18 cellular contexts compared by ENCODE assay signal in genomic region chr17:62180772-62181171, GRCh38.
DNase-seq lines count a peak whose midpoint lies in the region; ATAC-seq, FAIRE-seq and TF ChIP-seq lines count a peak whose summit lies in the region.
"Had no signal": no experiment of that assay in that cellular context is flagged by ENCODE, and none has a peak within 500 bp of the region (broad histone marks: within the 10 kb centered on the region; RNA-seq: fewer than 3 reads in every experiment).

No MANE protein-coding gene starts in this region.

- no peak overlapping the region for H2AK5ac ChIP-seq in trophoblast cell (ENCODE audit: low read length)

- H3K4me3 Mint-ChIP-seq in stimulated activated memory B cell treated with anti-CD40 and anti-IgM and Interleukin-4, amounts not matched to agents 10 μg/mL and 1 μg/mL and 100 μg/mL, for 72 hours, result no peak overlapping the region
- H3K4me3 Mint-ChIP-seq in activated CD8-positive, alpha-beta memory T cell treated with anti-CD3 and anti-CD28 coated beads, Interleukin-2, amount 10 ng/mL, durations not matched to agents 7 days and 5 days, result no peak overlapping the region
- H3K4me3 Mint-ChIP-seq: CD4-positive, alpha-beta memory T cell had no signal

- H3K36me3 Mint-ChIP-seq in stimulated activated memory B cell treated with anti-CD40 and anti-IgM and Interleukin-4, amounts not matched to agents 10 μg/mL and 1 μg/mL and 100 μg/mL, for 72 hours, result no peaks in the 10 kb centered on the region
- no peaks in the 10 kb centered on the region for H3K36me3 Mint-ChIP-seq in activated CD8-positive, alpha-beta memory T cell treated with anti-CD3 and anti-CD28 coated beads, Interleukin-2, amount 10 ng/mL, durations not matched to agents 7 days and 5 days

- no peak overlapping the region for H2BK120ac ChIP-seq in trophoblast cell (ENCODE audit: insufficient read depth, low read length, poor library complexity)

- H2AFZ ChIP-seq in HepG2 (ENCODE audit: low read length) (no peak overlapping the region), K562 (ENCODE audit: low read depth, low read length) (peak overlapping the region; percentile 49), trophoblast cell (ENCODE audit: insufficient read depth, low read length, poor library complexity) (no peak overlapping the region)

- H4K91ac ChIP-seq in trophoblast cell (ENCODE audit: low read depth, low read length), result no peak overlapping the region

- TF ChIP-seq EP300 in HepG2 (IDR thresholded peaks at IDR 0.05; ENCODE audit: low read depth in 2 of 2, low read length in 2 of 2), result no peak
- no peak for TF ChIP-seq EP300 in HepG2 (CRISPR knock-in tag; IDR thresholded peaks at IDR 0.05; ENCODE audit: borderline replicate concordance)
- TF ChIP-seq EP300 in K562 (IDR thresholded peaks at IDR 0.05; ENCODE audit: low read length), result no peak

- H3K27ac ChIP-seq in HepG2 (ENCODE audit: extremely low read length, insufficient read depth, low read length) (no peak overlapping the region), right lobe of liver (no peak overlapping the region), K562 (ENCODE audit: extremely low read depth, low read depth, low read length) (no peak overlapping the region), trophoblast cell (ENCODE audit: low read depth, low read length) (no peak overlapping the region)

- FAIRE-seq in HepG2 (lab: Jason Lieb, UNC) (no peak), K562 (lab: Jason Lieb, UNC) (no peak)
- FAIRE-seq: G401.6, GM12892, H54 had no signal

- H2BK5ac ChIP-seq in trophoblast cell (ENCODE audit: low read depth, low read length, poor library complexity), result no peak overlapping the region

- H2BK12ac ChIP-seq in trophoblast cell (ENCODE audit: low read length), result no peak overlapping the region

- H3K27ac Mint-ChIP-seq in stimulated activated memory B cell treated with anti-CD40 and anti-IgM and Interleukin-4, amounts not matched to agents 10 μg/mL and 1 μg/mL and 100 μg/mL, for 72 hours, result no peak overlapping the region
- H3K27ac Mint-ChIP-seq in activated CD8-positive, alpha-beta memory T cell treated with anti-CD3 and anti-CD28 coated beads, Interleukin-2, amount 10 ng/mL, durations not matched to agents 7 days and 5 days, result no peak overlapping the region
- H3K27ac Mint-ChIP-seq: CD4-positive, alpha-beta memory T cell had no signal

- H3K23ac ChIP-seq in trophoblast cell (ENCODE audit: low read length), result no peak overlapping the region

- H3K79me1 ChIP-seq in trophoblast cell (ENCODE audit: low read length), result peaks cover 5% of the 10 kb centered on the region

- no peak overlapping the region for H3K14ac ChIP-seq in trophoblast cell (ENCODE audit: low read length)

- H3K27me3 ChIP-seq in HepG2 (ENCODE audit: control insufficient read depth in 1 of 2, insufficient read depth in 2 of 2, low read length in 2 of 2) (no peaks in the 10 kb centered on the region), right lobe of liver (no peaks in the 10 kb centered on the region), K562 (ENCODE audit: control insufficient read depth in 2 of 2, insufficient read depth in 2 of 2, low read length in 2 of 2) (no peaks in the 10 kb centered on the region), trophoblast cell (ENCODE audit: insufficient read depth, low read length) (no peaks in the 10 kb centered on the region)

- peaks cover 9% of the 10 kb centered on the region; the same call in 1 of the 2 replicates for H3K9me3 ChIP-seq in HepG2 (ENCODE audit: low read length)
- no peaks in the 10 kb centered on the region for H3K9me3 ChIP-seq in right lobe of liver
- no peaks in the 10 kb centered on the region; the same call in 1 of the 2 replicates for H3K9me3 ChIP-seq in K562 (replicated peaks; ENCODE audit: control insufficient read depth, insufficient read depth, low read depth, low read length)
- H3K9me3 ChIP-seq in trophoblast cell (ENCODE audit: insufficient read depth, low read depth, low read length), result peaks cover 2% of the 10 kb centered on the region
- H3K9me3 ChIP-seq: HAP-1 had no signal

- CTCF ChIA-PET in HepG2 (lab: Yijun Ruan, JAX; ENCODE audit: low intra/inter-chr PET ratio, low total read pairs), result no interaction called here
- CTCF ChIA-PET in K562 (lab: Yijun Ruan, JAX; ENCODE audit: low intra/inter-chr PET ratio), result no interaction called here
- CTCF ChIA-PET in activated CD8-positive, alpha-beta memory T cell treated with anti-CD3 and anti-CD28 coated beads, Interleukin-2, amount 10 ng/mL, durations not matched to agents 7 days and 5 days (lab: Charles Lee), result no interaction called here

- no peak overlapping the region for H3K4ac ChIP-seq in trophoblast cell (ENCODE audit: low read depth, low read length)

- H4K8ac ChIP-seq in trophoblast cell (ENCODE audit: low read depth, low read length), result no peak overlapping the region

- in situ Hi-C loops in HepG2 (cut with HindIII; ENCODE audit: extremely low pct_ligation_motif_present, low pct_unique_long_range_greater_than_20kb), result no loop called here
- in situ Hi-C loops in K562 (cut with MboI), result no loop called here

- H3K9me3 Mint-ChIP-seq in stimulated activated memory B cell treated with anti-CD40 and anti-IgM and Interleukin-4, amounts not matched to agents 10 μg/mL and 1 μg/mL and 100 μg/mL, for 72 hours, result peaks cover 4% of the 10 kb centered on the region
- H3K9me3 Mint-ChIP-seq in activated CD8-positive, alpha-beta memory T cell treated with anti-CD3 and anti-CD28 coated beads, Interleukin-2, amount 10 ng/mL, durations not matched to agents 7 days and 5 days (ENCODE audit: low read depth), result no peaks in the 10 kb centered on the region

- H4K20me1 ChIP-seq in HepG2 (ENCODE audit: insufficient read depth, low read length) (no peaks in the 10 kb centered on the region), K562 (replicated peaks; ENCODE audit: control insufficient read depth, insufficient read depth, low read length) (no peaks in the 10 kb centered on the region)

- H3K9me1 ChIP-seq in K562 (ENCODE audit: control insufficient read depth, insufficient read depth, low read length), result no peaks in the 10 kb centered on the region

- TF ChIP-seq CTCF in HepG2 (CRISPR knock-in tag; IDR thresholded peaks at IDR 0.05), result no peak
- no peak for TF ChIP-seq CTCF in right lobe of liver (IDR thresholded peaks at IDR 0.05)
- TF ChIP-seq CTCF in K562 (IDR thresholded peaks at IDR 0.05 in 2 of 3, conservative IDR thresholded peaks at IDR 0.05 in 1 of 3; ENCODE audit: insufficient read depth in 2 of 3, low read depth in 1 of 3, low read length in 3 of 3), result no peak

- TF ChIP-seq RAD21 in HepG2 (CRISPR knock-in tag; IDR thresholded peaks at IDR 0.05), result no peak
- TF ChIP-seq RAD21 in K562 (CRISPR knock-in tag; conservative IDR thresholded peaks at IDR 0.05 in 1 of 2, IDR thresholded peaks at IDR 0.05 in 1 of 2), result no peak

- no peaks in the 10 kb centered on the region for H3K4me1 Mint-ChIP-seq in stimulated activated memory B cell treated with anti-CD40 and anti-IgM and Interleukin-4, amounts not matched to agents 10 μg/mL and 1 μg/mL and 100 μg/mL, for 72 hours
- H3K4me1 Mint-ChIP-seq in activated CD8-positive, alpha-beta memory T cell treated with anti-CD3 and anti-CD28 coated beads, Interleukin-2, amount 10 ng/mL, durations not matched to agents 7 days and 5 days, result no peaks in the 10 kb centered on the region
- H3K4me1 Mint-ChIP-seq: CD4-positive, alpha-beta memory T cell had no signal

- H3K36me3 ChIP-seq in HepG2 (replicated peaks in 1 of 2; ENCODE audit: control insufficient read depth in 1 of 2, insufficient read depth in 2 of 2, low read length in 2 of 2), result no peaks in the 10 kb centered on the region
- no peaks in the 10 kb centered on the region for H3K36me3 ChIP-seq in right lobe of liver
- no peaks in the 10 kb centered on the region for H3K36me3 ChIP-seq in K562 (ENCODE audit: control insufficient read depth, insufficient read depth, low read length)
- H3K36me3 ChIP-seq in trophoblast cell (ENCODE audit: control insufficient read depth in 1 of 2, insufficient read depth in 2 of 2, low read length in 2 of 2), result no peaks in the 10 kb centered on the region
- H3K36me3 ChIP-seq: HAP-1 had no signal

- H3K79me2 ChIP-seq in HepG2 (ENCODE audit: insufficient read depth, low read length), result no peaks in the 10 kb centered on the region
- H3K79me2 ChIP-seq in K562 (ENCODE audit: control insufficient read depth, insufficient read depth, low read length), result no peaks in the 10 kb centered on the region
- no peaks in the 10 kb centered on the region for H3K79me2 ChIP-seq in trophoblast cell (ENCODE audit: control insufficient read depth, insufficient read depth, low read length, poor library complexity)

- DNase-seq in HepG2 (ENCODE audit: low spot score) (no peak), right lobe of liver (no peak), K562 (ENCODE audit: extremely low read depth in 1 of 4, low spot score in 3 of 4) (no peak), trophoblast cell (no peak)
- DNase-seq in activated CD8-positive, alpha-beta memory T cell treated with anti-CD3 and anti-CD28 coated beads, Interleukin-2, amount 10 ng/mL, durations not matched to agents 7 days and 5 days, result no peak
- DNase-seq: 8988T; C1 segment of cervical spinal cord; Calu3; CD4-positive, alpha-beta memory T cell; COR-L47; DMS53; DND-41; GOT3 had no signal

- no peak overlapping the region for H3K18ac ChIP-seq in trophoblast cell (ENCODE audit: low read length)

- POLR2A ChIA-PET in HepG2 (lab: Yijun Ruan, JAX) (no interaction called here), K562 (lab: Yijun Ruan, JAX) (no interaction called here)

- H3K9ac ChIP-seq in HepG2 (ENCODE audit: insufficient read depth, low read depth, low read length) (no peak overlapping the region), K562 (ENCODE audit: insufficient read depth in 1 of 2, low read depth in 2 of 2, low read length in 2 of 2) (no peak overlapping the region), trophoblast cell (ENCODE audit: low read length) (peak overlapping the region; percentile 31)

- TF ChIP-seq POLR2A in HepG2 (IDR thresholded peaks at IDR 0.05; ENCODE audit: insufficient read depth in 1 of 2, low read depth in 2 of 2, low read length in 2 of 2) (no peak), right lobe of liver (IDR thresholded peaks at IDR 0.05) (no peak), K562 (conservative IDR thresholded peaks at IDR 0.05) (no peak)

- H3K4me3 ChIP-seq in HepG2 (replicated peaks in 1 of 3; ENCODE audit: insufficient read depth in 1 of 3, low read depth in 2 of 3, low read length in 3 of 3) (no peak overlapping the region), right lobe of liver (no peak overlapping the region), K562 (no peak overlapping the region), trophoblast cell (ENCODE audit: low read depth, low read length) (no peak overlapping the region)
- H3K4me3 ChIP-seq: HAP-1 had no signal

- intact Hi-C loops in HepG2 (cut with micrococcal nuclease; ENCODE audit: unreplicated experiment), result no loop called here
- intact Hi-C loops in right lobe of liver (cut with DNase I), result no loop called here
- intact Hi-C loops in K562 (cut with micrococcal nuclease), result no loop called here

- 19% methylated on average over 1 of the region's 1 CpG for WGBS in HepG2 (ENCODE audit: low lambda C conversion rate)
- WGBS in right lobe of liver (ENCODE audit: insufficient coverage, low coverage, low lambda C conversion rate, missing lambda C conversion rate), result 63% methylated on average over 1 of the region's 1 CpG
- WGBS in K562 (ENCODE audit: insufficient coverage, low coverage, missing lambda C conversion rate), result 25% methylated on average over 1 of the region's 1 CpG
- no CpG with 5 or more reads among the region's 1 CpG for WGBS in trophoblast cell (ENCODE audit: extremely low coverage, insufficient coverage, insufficient read length)

- H3K4me1 ChIP-seq in HepG2 (ENCODE audit: insufficient read depth, low read length) (no peaks in the 10 kb centered on the region), right lobe of liver (no peaks in the 10 kb centered on the region), K562 (replicated peaks in 1 of 2; ENCODE audit: control insufficient read depth in 2 of 2, insufficient read depth in 2 of 2, low read length in 2 of 2) (peaks cover 0 to 17% of the 10 kb centered on the region in 2 experiments; a peak in 2 of 5 replicates), trophoblast cell (ENCODE audit: control insufficient read depth in 1 of 2, insufficient read depth in 2 of 2, low read length in 2 of 2) (peaks cover 0 to 7% of the 10 kb centered on the region in 2 experiments)
- H3K4me1 ChIP-seq: HAP-1 had no signal

- BruUV-seq in HepG2 (replicated peaks; lab: Mats Ljungman, UMichigan), result no TSS peak
- BruUV-seq in K562 (replicated peaks; lab: Mats Ljungman, UMichigan), result no TSS peak

- no peaks in the 10 kb centered on the region for H3K27me3 Mint-ChIP-seq in stimulated activated memory B cell treated with anti-CD40 and anti-IgM and Interleukin-4, amounts not matched to agents 10 μg/mL and 1 μg/mL and 100 μg/mL, for 72 hours
- H3K27me3 Mint-ChIP-seq in activated CD8-positive, alpha-beta memory T cell treated with anti-CD3 and anti-CD28 coated beads, Interleukin-2, amount 10 ng/mL, durations not matched to agents 7 days and 5 days, result no peaks in the 10 kb centered on the region

- no peak overlapping the region for H4K12ac ChIP-seq in trophoblast cell (ENCODE audit: low read depth, low read length)

- ATAC-seq in HepG2 (no peak; the same call in 2 of the 3 replicates), right lobe of liver (no peak), K562 (no peak)
- ATAC-seq in stimulated activated memory B cell treated with anti-CD40 and anti-IgM and Interleukin-4, amounts not matched to agents 10 μg/mL and 1 μg/mL and 100 μg/mL, for 72 hours, result no peak
- ATAC-seq in activated CD8-positive, alpha-beta memory T cell treated with anti-CD3 and anti-CD28 coated beads, Interleukin-2, amount 10 ng/mL, durations not matched to agents 7 days and 5 days, result no peak

- H3K4me2 ChIP-seq in HepG2 (ENCODE audit: low read depth, low read length) (no peak overlapping the region), K562 (ENCODE audit: insufficient read depth, low read length) (no peak overlapping the region), trophoblast cell (ENCODE audit: low read length) (no peak overlapping the region)

Comparison
In these comparisons a context has a peak if more than half of its experiments do, and no peak if none do; other contexts are left out.
1. Of the 241 proteins assayed by ChIP-seq in both HepG2 and K562: peak only in HepG2: none; only in K562: THRA; in both: none; in neither: 240.